Comparison of ENCODE assay signal across 1 cellular context in the genomic region with DNA sequence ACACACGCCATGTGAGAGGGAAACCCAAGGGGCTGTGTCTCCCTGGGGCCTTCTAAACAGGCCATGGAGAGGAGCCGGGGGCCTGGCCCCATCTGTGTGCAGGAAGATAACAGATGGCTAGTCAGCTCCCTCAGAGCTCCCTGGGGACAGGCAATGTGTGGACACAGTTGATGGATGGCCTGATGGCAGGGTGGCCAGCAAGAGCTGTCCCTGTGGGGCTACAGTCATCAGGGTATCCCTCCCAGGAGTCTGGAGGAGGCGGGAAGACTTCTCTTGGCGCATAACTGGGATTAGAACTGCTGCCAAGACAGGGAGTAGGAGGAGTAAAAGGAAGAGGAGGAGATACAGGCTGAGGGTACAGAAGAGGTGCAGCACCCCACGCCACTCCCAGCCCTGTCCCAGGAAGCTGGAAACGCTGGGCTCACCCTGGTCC.
A peak's percentile ranks its signal among the peaks of the same experiment; 100 is the strongest.
TF ChIP-seq lines count a peak whose summit lies in the region.

No MANE protein-coding gene starts in this region.

TF ChIP-seq in K562, 482 proteins besides CTCF, POLR2A, EP300 and RAD21 (continued from another document and continues in another):
- TF ChIP-seq PRDM10 (IDR thresholded peaks at IDR 0.05; ENCODE audit: partially characterized antibody) (no peak), ATF7 (IDR thresholded peaks at IDR 0.05) (peak; percentile 23; the same call in 1 of the 2 replicates), ZNF384 (IDR thresholded peaks at IDR 0.05; ENCODE audit: low read depth, low read length) (no peak), ATF1 (CRISPR knock-in tag; IDR thresholded peaks at IDR 0.05) (no peak), ATF1 (tag; IDR thresholded peaks at IDR 0.05) (peak; percentile 26; the same call in 1 of the 2 replicates), TOE1 (IDR thresholded peaks at IDR 0.05; ENCODE audit: borderline replicate concordance) (0 out of 2 replicates have a peak, but pooled peaks have one; percentile 18), TOE1 (CRISPR knock-in tag; IDR thresholded peaks at IDR 0.05; ENCODE audit: borderline replicate concordance, low read depth) (no peak), CREM (IDR thresholded peaks at IDR 0.05; ENCODE audit: low read depth) (0 out of 2 replicates have a peak, but pooled peaks have one; percentile 10), NCOR1 (IDR thresholded peaks at IDR 0.05) (peak; percentile 88), POLR2G (IDR thresholded peaks at IDR 0.05; ENCODE audit: low read depth, low read length) (no peak), TCF3 (CRISPR knock-in tag; IDR thresholded peaks at IDR 0.05) (peak; percentile 88), CTBP1 (IDR thresholded peaks at IDR 0.05; ENCODE audit: borderline replicate concordance) (peak; percentile 94), NBN (IDR thresholded peaks at IDR 0.05; ENCODE audit: low read depth) (no peak; the same call in 1 of the 2 replicates), HLTF (IDR thresholded peaks at IDR 0.05) (no peak), TAL1 (IDR thresholded peaks at IDR 0.05) (peak; percentile 80), E2F3 (CRISPR knock-in tag; IDR thresholded peaks at IDR 0.05) (no peak), TARDBP (IDR thresholded peaks at IDR 0.05) (no peak), CREBBP (IDR thresholded peaks at IDR 0.05; ENCODE audit: low read depth, low read length) (no peak), EGR1 (conservative IDR thresholded peaks at IDR 0.05) (0 out of 2 replicates have a peak, but pooled peaks have one; percentile 2), CXXC5 (CRISPR knock-in tag; IDR thresholded peaks at IDR 0.05) (peak; percentile 49), ESRRB (CRISPR knock-in tag; IDR thresholded peaks at IDR 0.05; ENCODE audit: borderline replicate concordance) (no peak), SETDB1 (IDR thresholded peaks at IDR 0.05; ENCODE audit: low read length) (no peak), KAT7 (CRISPR knock-in tag; IDR thresholded peaks at IDR 0.05; ENCODE audit: borderline replicate concordance) (no peak), NFE2 (IDR thresholded peaks at IDR 0.05; ENCODE audit: low read depth) (0 out of 2 replicates have a peak, but pooled peaks have one; percentile 22), GATAD2A (IDR thresholded peaks at IDR 0.05) (0 out of 2 replicates have a peak, but pooled peaks have one; percentile 3), ZNF140 (CRISPR knock-in tag; IDR thresholded peaks at IDR 0.05) (no peak), BRCA1 (IDR thresholded peaks at IDR 0.05) (no peak), BRCA1 (CRISPR knock-in tag; IDR thresholded peaks at IDR 0.05) (no peak), RNF2 (IDR thresholded peaks at IDR 0.05) (0 out of 2 replicates have a peak, but pooled peaks have one; percentile 58), ZBED1 (IDR thresholded peaks at IDR 0.05) (peak; percentile 18; the same call in 1 of the 2 replicates), MTA3 (IDR thresholded peaks at IDR 0.05; ENCODE audit: borderline replicate concordance) (0 out of 2 replicates have a peak, but pooled peaks have one; percentile 18), POLR2AphosphoS5 (IDR thresholded peaks at IDR 0.05; ENCODE audit: control insufficient read depth, insufficient read depth, low read depth, low read length) (peak; percentile 75), ETV6 (IDR thresholded peaks at IDR 0.05; ENCODE audit: borderline replicate concordance in 1 of 2, low read depth in 2 of 2, low read length in 1 of 2) (no peak), ETV6 (CRISPR knock-in tag; IDR thresholded peaks at IDR 0.05; ENCODE audit: borderline replicate concordance) (no peak), HNRNPLL (IDR thresholded peaks at IDR 0.05; ENCODE audit: low read depth, low read length, poor library complexity, severe bottlenecking) (no peak), DPF2 (IDR thresholded peaks at IDR 0.05) (peak; percentile 83), ZNF764 (CRISPR knock-in tag; IDR thresholded peaks at IDR 0.05; ENCODE audit: low read depth) (no peak), TBL1XR1 (IDR thresholded peaks at IDR 0.05; ENCODE audit: low read length in 2 of 2) (peak in 1 of 2 experiments; percentile 71; a peak in 1 of 4 replicates), ZNF175 (CRISPR knock-in tag; IDR thresholded peaks at IDR 0.05; ENCODE audit: low read depth) (peak; percentile 56; the same call in 1 of the 2 replicates), MTA2 (IDR thresholded peaks at IDR 0.05; ENCODE audit: low read depth) (peak; percentile 58), CCNT2 (IDR thresholded peaks at IDR 0.05; ENCODE audit: borderline replicate concordance, extremely low read depth, insufficient read length, low read depth, low read length) (no peak), PTRF (tag; IDR thresholded peaks at IDR 0.05) (no peak), ZC3H11A (IDR thresholded peaks at IDR 0.05; ENCODE audit: low read depth, low read length) (no peak), CBFA2T3 (IDR thresholded peaks at IDR 0.05) (peak; percentile 91), HDAC8 (tag; IDR thresholded peaks at IDR 0.05) (no peak), HDAC6 (IDR thresholded peaks at IDR 0.05; ENCODE audit: low read depth, low read length) (no peak), SOX6 (IDR thresholded peaks at IDR 0.05) (peak; percentile 39)
- TF ChIP-seq, protein P1, sequence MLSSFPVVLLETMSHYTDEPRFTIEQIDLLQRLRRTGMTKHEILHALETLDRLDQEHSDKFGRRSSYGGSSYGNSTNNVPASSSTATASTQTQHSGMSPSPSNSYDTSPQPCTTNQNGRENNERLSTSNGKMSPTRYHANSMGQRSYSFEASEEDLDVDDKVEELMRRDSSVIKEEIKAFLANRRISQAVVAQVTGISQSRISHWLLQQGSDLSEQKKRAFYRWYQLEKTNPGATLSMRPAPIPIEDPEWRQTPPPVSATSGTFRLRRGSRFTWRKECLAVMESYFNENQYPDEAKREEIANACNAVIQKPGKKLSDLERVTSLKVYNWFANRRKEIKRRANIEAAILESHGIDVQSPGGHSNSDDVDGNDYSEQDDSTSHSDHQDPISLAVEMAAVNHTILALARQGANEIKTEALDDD (IDR thresholded peaks at IDR 0.05): peak; percentile 36; the same call in 1 of the 2 replicates
- TF ChIP-seq, protein P2, sequence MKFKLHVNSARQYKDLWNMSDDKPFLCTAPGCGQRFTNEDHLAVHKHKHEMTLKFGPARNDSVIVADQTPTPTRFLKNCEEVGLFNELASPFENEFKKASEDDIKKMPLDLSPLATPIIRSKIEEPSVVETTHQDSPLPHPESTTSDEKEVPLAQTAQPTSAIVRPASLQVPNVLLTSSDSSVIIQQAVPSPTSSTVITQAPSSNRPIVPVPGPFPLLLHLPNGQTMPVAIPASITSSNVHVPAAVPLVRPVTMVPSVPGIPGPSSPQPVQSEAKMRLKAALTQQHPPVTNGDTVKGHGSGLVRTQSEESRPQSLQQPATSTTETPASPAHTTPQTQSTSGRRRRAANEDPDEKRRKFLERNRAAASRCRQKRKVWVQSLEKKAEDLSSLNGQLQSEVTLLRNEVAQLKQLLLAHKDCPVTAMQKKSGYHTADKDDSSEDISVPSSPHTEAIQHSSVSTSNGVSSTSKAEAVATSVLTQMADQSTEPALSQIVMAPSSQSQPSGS (CRISPR knock-in tag; IDR thresholded peaks at IDR 0.05): no peak
- TF ChIP-seq, protein P3, sequence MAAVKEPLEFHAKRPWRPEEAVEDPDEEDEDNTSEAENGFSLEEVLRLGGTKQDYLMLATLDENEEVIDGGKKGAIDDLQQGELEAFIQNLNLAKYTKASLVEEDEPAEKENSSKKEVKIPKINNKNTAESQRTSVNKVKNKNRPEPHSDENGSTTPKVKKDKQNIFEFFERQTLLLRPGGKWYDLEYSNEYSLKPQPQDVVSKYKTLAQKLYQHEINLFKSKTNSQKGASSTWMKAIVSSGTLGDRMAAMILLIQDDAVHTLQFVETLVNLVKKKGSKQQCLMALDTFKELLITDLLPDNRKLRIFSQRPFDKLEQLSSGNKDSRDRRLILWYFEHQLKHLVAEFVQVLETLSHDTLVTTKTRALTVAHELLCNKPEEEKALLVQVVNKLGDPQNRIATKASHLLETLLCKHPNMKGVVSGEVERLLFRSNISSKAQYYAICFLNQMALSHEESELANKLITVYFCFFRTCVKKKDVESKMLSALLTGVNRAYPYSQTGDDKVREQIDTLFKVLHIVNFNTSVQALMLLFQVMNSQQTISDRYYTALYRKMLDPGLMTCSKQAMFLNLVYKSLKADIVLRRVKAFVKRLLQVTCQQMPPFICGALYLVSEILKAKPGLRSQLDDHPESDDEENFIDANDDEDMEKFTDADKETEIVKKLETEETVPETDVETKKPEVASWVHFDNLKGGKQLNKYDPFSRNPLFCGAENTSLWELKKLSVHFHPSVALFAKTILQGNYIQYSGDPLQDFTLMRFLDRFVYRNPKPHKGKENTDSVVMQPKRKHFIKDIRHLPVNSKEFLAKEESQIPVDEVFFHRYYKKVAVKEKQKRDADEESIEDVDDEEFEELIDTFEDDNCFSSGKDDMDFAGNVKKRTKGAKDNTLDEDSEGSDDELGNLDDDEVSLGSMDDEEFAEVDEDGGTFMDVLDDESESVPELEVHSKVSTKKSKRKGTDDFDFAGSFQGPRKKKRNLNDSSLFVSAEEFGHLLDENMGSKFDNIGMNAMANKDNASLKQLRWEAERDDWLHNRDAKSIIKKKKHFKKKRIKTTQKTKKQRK (IDR thresholded peaks at IDR 0.05; ENCODE audit: borderline replicate concordance, low read depth, low read length): no peak
- TF ChIP-seq, protein P4, sequence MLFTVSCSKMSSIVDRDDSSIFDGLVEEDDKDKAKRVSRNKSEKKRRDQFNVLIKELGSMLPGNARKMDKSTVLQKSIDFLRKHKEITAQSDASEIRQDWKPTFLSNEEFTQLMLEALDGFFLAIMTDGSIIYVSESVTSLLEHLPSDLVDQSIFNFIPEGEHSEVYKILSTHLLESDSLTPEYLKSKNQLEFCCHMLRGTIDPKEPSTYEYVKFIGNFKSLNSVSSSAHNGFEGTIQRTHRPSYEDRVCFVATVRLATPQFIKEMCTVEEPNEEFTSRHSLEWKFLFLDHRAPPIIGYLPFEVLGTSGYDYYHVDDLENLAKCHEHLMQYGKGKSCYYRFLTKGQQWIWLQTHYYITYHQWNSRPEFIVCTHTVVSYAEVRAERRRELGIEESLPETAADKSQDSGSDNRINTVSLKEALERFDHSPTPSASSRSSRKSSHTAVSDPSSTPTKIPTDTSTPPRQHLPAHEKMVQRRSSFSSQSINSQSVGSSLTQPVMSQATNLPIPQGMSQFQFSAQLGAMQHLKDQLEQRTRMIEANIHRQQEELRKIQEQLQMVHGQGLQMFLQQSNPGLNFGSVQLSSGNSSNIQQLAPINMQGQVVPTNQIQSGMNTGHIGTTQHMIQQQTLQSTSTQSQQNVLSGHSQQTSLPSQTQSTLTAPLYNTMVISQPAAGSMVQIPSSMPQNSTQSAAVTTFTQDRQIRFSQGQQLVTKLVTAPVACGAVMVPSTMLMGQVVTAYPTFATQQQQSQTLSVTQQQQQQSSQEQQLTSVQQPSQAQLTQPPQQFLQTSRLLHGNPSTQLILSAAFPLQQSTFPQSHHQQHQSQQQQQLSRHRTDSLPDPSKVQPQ (CRISPR knock-in tag; IDR thresholded peaks at IDR 0.05; ENCODE audit: borderline replicate concordance): no peak
- TF ChIP-seq, protein P5, sequence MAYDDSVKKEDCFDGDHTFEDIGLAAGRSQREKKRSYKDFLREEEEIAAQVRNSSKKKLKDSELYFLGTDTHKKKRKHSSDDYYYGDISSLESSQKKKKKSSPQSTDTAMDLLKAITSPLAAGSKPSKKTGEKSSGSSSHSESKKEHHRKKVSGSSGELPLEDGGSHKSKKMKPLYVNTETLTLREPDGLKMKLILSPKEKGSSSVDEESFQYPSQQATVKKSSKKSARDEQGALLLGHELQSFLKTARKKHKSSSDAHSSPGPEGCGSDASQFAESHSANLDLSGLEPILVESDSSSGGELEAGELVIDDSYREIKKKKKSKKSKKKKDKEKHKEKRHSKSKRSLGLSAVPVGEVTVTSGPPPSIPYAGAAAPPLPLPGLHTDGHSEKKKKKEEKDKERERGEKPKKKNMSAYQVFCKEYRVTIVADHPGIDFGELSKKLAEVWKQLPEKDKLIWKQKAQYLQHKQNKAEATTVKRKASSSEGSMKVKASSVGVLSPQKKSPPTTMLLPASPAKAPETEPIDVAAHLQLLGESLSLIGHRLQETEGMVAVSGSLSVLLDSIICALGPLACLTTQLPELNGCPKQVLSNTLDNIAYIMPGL (CRISPR knock-in tag; IDR thresholded peaks at IDR 0.05): no peak
- TF ChIP-seq, protein P6, sequence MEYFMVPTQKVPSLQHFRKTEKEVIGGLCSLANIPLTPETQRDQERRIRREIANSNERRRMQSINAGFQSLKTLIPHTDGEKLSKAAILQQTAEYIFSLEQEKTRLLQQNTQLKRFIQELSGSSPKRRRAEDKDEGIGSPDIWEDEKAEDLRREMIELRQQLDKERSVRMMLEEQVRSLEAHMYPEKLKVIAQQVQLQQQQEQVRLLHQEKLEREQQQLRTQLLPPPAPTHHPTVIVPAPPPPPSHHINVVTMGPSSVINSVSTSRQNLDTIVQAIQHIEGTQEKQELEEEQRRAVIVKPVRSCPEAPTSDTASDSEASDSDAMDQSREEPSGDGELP (CRISPR knock-in tag; IDR thresholded peaks at IDR 0.05; ENCODE audit: borderline replicate concordance): peak; percentile 83; the same call in 1 of the 2 replicates
